19 cellular contexts compared by ENCODE assay signal in the genomic region with DNA sequence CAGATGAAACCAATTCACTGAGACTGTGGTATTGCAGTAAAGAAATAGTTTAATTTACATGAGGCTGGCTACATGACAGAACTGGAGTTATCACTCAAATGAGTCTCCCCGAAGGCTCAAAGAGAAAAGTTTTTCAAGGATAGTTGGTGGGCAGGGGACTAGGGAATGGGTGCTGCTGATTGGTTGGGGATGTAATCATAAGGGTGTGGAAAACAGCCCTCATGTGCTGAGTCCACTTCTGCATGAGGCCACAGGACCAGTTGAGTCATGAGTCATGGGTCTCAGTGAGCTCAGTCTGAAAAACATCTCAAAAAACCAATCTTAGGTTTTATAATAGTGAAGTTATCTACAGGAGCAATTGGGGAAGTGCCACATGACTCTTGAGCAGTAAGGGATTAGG.
"Had no signal": no experiment of that assay in that cellular context is flagged by ENCODE, and none has a peak within 500 bp of the region (broad histone marks: within the 10 kb centered on the region; RNA-seq: fewer than 3 reads in every experiment).

No MANE protein-coding gene starts in this region.

- H3K4me1 ChIP-seq: ascending aorta, left lung, prostate gland, right atrium auricular region, tibial artery had no signal

- H3K27me3 ChIP-seq: ascending aorta, left lung, right atrium auricular region, tibial artery had no signal

- H3K9me3 ChIP-seq: prostate gland had no signal

- DNase-seq: activated B cell treated with CpG ODN at 0.5 μM for 24 hours; activated CD4-positive, alpha-beta T cell treated with anti-CD3 and anti-CD28 coated beads for 36 hours; activated CD4-positive, alpha-beta T cell treated with anti-CD3 and anti-CD28 coated beads, Interleukin-2, amount 50 U/mL, for 4 hours; activated CD8-positive, alpha-beta memory T cell treated with anti-CD3 and anti-CD28 coated beads for 24 hours; activated CD8-positive, alpha-beta memory T cell treated with anti-CD3 and anti-CD28 coated beads, Interleukin-2, amount 50 U/mL, for 4 hours; activated T-cell treated with anti-CD3 and anti-CD28 coated beads, Interleukin-2, amount 50 U/mL, for 24 hours; cerebellar nuclear complex; cortex of kidney; left lung; midbrain; natural killer cell; stimulated activated CD4-positive, alpha-beta T cell treated with anti-CD3 and anti-CD28 coated beads, Interleukin-4, amount 100 ng/mL, for 4 hours; T1000; tibial artery had no signal

- H3K36me3 ChIP-seq: ascending aorta, left lung, prostate gland, right atrium auricular region, tibial artery had no signal

- H3K27ac ChIP-seq: ascending aorta, left lung, prostate gland, right atrium auricular region, tibial artery had no signal

- H3K4me3 ChIP-seq: ascending aorta, left lung, prostate gland, right atrium auricular region, tibial artery had no signal

- ATAC-seq: activated CD4-positive, alpha-beta T cell treated with anti-CD3 and anti-CD28 coated beads for 36 hours; activated naive CD4-positive, alpha-beta T cell treated with anti-CD3 and anti-CD28 coated beads, Interleukin-2, amount 50 U/mL, for 72 hours; activated T-helper 17 cell treated with anti-CD3 and anti-CD28 coated beads, Interleukin-2, amount 50 U/mL, for 72 hours; left lung; natural killer cell had no signal
